Comparison of ENCODE assay signal across 19 cellular contexts in genomic region chr4:20348411-20348810, GRCh38.
A peak's percentile ranks its signal among the peaks of the same experiment; 100 is the strongest.
DNase-seq lines count a peak whose midpoint lies in the region; ATAC-seq and TF ChIP-seq lines count a peak whose summit lies in the region.
"Had no signal": no experiment of that assay in that cellular context is flagged by ENCODE, and none has a peak within 500 bp of the region (broad histone marks: within the 10 kb centered on the region; RNA-seq: fewer than 3 reads in every experiment).

No MANE protein-coding gene starts in this region.

- no peak overlapping the region for H3K27ac Mint-ChIP-seq in MCF 10A (ENCODE audit: low read depth, unreplicated experiment)
- H3K27ac Mint-ChIP-seq in CD4-positive, alpha-beta T cell = no peak overlapping the region
- H3K27ac Mint-ChIP-seq: CD14-positive monocyte; CD4-positive, CD25-positive, alpha-beta regulatory T cell; CD8-positive, alpha-beta T cell had no signal

- H3K27me3 ChIP-seq in breast epithelium (no peaks in the 10 kb centered on the region), MG63 (no peaks in the 10 kb centered on the region)
- no peaks in the 10 kb centered on the region for H3K27me3 ChIP-seq in CD4-positive, alpha-beta T cell (ENCODE audit: control insufficient read depth, insufficient read depth, low read length)
- H3K27me3 ChIP-seq: BLaER1 had no signal

- ATAC-seq in esophagus mucosa (peak; percentile 67), GM18502 (IDR thresholded peaks at IDR 0.05; ENCODE audit: poor library complexity, unreplicated experiment) (no peak)
- no peak for ATAC-seq in CD4-positive, alpha-beta T cell (ENCODE audit: poor library complexity)
- ATAC-seq: CD8-positive, alpha-beta T cell had no signal

- H3K9me3 ChIP-seq in breast epithelium (no peaks in the 10 kb centered on the region), MG63 (no peaks in the 10 kb centered on the region)
- no peaks in the 10 kb centered on the region for H3K9me3 ChIP-seq in CD4-positive, alpha-beta T cell (ENCODE audit: control insufficient read depth, low read length)
- H3K9me3 ChIP-seq: BE2C, BLaER1, Caco-2 had no signal

- H3K4me1 ChIP-seq in breast epithelium = no peaks in the 10 kb centered on the region
- H3K4me1 ChIP-seq: BE2C, BLaER1, Caco-2 had no signal

- no peaks in the 10 kb centered on the region for H3K4me1 Mint-ChIP-seq in MCF 10A (ENCODE audit: insufficient read depth, unreplicated experiment)
- no peaks in the 10 kb centered on the region for H3K4me1 Mint-ChIP-seq in CD4-positive, alpha-beta T cell (ENCODE audit: low read depth)
- H3K4me1 Mint-ChIP-seq: CD14-positive monocyte; CD4-positive, CD25-positive, alpha-beta regulatory T cell had no signal

- POLR2A ChIA-PET in MCF 10A (lab: Yijun Ruan, JAX) = no interaction called here
- POLR2A ChIA-PET in CD4-positive, alpha-beta T cell (lab: Charles Lee) = no interaction called here

- peak; percentile 8 for DNase-seq in MCF 10A (ENCODE audit: unreplicated experiment)
- DNase-seq in breast epithelium (ENCODE audit: low spot score in 2 of 2) = no peak
- DNase-seq in MG63 = peak; percentile 31
- no peak for DNase-seq in CD4-positive, alpha-beta T cell
- DNase-seq in activated naive CD4-positive, alpha-beta T cell (lab: John Stamatoyannopoulos, UW) = no peak
- DNase-seq: 8988T; ACHN; BE2C; C1 segment of cervical spinal cord; Caco-2; Calu3; CD4-positive, CD25-positive, alpha-beta regulatory T cell; CD8-positive, alpha-beta T cell; DMS79 treated with DMSO at 0.1 percent for 48 hours; GF-D8 had no signal

- H3K27ac ChIP-seq in breast epithelium = no peak overlapping the region
- H3K27ac ChIP-seq in CD4-positive, alpha-beta T cell (ENCODE audit: low read depth, low read length) = no peak overlapping the region
- H3K27ac ChIP-seq: BLaER1 had no signal

- no peak for TF ChIP-seq POLR2A in breast epithelium (IDR thresholded peaks at IDR 0.05)

- TF ChIP-seq CTCF in MCF 10A (IDR thresholded peaks at IDR 0.05; ENCODE audit: unreplicated experiment) (no peak), breast epithelium (IDR thresholded peaks at IDR 0.05) (no peak)
- no peak for TF ChIP-seq CTCF in CD4-positive, alpha-beta T cell (IDR thresholded peaks at IDR 0.05)

- CTCF ChIA-PET in MCF 10A (lab: Yijun Ruan, JAX) = no interaction called here
- CTCF ChIA-PET in CD4-positive, alpha-beta T cell (lab: Charles Lee) = no interaction called here

- H3K36me3 ChIP-seq in breast epithelium (no peaks in the 10 kb centered on the region), MG63 (no peaks in the 10 kb centered on the region)
- H3K36me3 ChIP-seq: BE2C, BLaER1 had no signal

- H3K4me3 Mint-ChIP-seq in MCF 10A (ENCODE audit: unreplicated experiment) = no peak overlapping the region
- no peak overlapping the region for H3K4me3 Mint-ChIP-seq in CD4-positive, alpha-beta T cell
- H3K4me3 Mint-ChIP-seq: CD14-positive monocyte; CD4-positive, CD25-positive, alpha-beta regulatory T cell; CD8-positive, alpha-beta T cell had no signal

- intact Hi-C loops in MCF 10A (cut with micrococcal nuclease) = no loop called here
- intact Hi-C loops in breast epithelium (cut with DNase I; ENCODE audit: low total_unique reads) = no loop called here
- intact Hi-C loops in CD4-positive, alpha-beta T cell (cut with DNase I, micrococcal nuclease) = no loop called here

- no peak overlapping the region for H3K4me3 ChIP-seq in breast epithelium
- no peak overlapping the region for H3K4me3 ChIP-seq in MG63
- H3K4me3 ChIP-seq: BLaER1 had no signal

- no peaks in the 10 kb centered on the region for H3K27me3 Mint-ChIP-seq in MCF 10A (ENCODE audit: insufficient read depth, unreplicated experiment)
- H3K27me3 Mint-ChIP-seq in CD4-positive, alpha-beta T cell = no peaks in the 10 kb centered on the region
- H3K27me3 Mint-ChIP-seq: CD4-positive, CD25-positive, alpha-beta regulatory T cell had no signal

- BruUV-seq in MCF 10A (replicated peaks; lab: Mats Ljungman, UMichigan) = no TSS peak

- no peaks in the 10 kb centered on the region for H3K36me3 Mint-ChIP-seq in MCF 10A (ENCODE audit: insufficient read depth, unreplicated experiment)
- no peaks in the 10 kb centered on the region for H3K36me3 Mint-ChIP-seq in CD4-positive, alpha-beta T cell (ENCODE audit: low read depth)
- H3K36me3 Mint-ChIP-seq: CD14-positive monocyte; CD4-positive, CD25-positive, alpha-beta regulatory T cell; CD8-positive, alpha-beta T cell had no signal

- no peaks in the 10 kb centered on the region for H3K9me3 Mint-ChIP-seq in MCF 10A (ENCODE audit: unreplicated experiment)
- no peaks in the 10 kb centered on the region for H3K9me3 Mint-ChIP-seq in CD4-positive, alpha-beta T cell
- H3K9me3 Mint-ChIP-seq: CD8-positive, alpha-beta T cell had no signal

Comparison
In these comparisons a context has a peak if more than half of its experiments do, and no peak if none do; other contexts are left out.
1. DNase-seq: peak in MCF 10A (single experiment) and MG63 (single experiment); none in breast epithelium (0 of 2), CD4-positive, alpha-beta T cell (0 of 10) and activated naive CD4-positive, alpha-beta T cell (0 of 4).